ENCODE assay signal across 1 cellular context in the genomic region with DNA sequence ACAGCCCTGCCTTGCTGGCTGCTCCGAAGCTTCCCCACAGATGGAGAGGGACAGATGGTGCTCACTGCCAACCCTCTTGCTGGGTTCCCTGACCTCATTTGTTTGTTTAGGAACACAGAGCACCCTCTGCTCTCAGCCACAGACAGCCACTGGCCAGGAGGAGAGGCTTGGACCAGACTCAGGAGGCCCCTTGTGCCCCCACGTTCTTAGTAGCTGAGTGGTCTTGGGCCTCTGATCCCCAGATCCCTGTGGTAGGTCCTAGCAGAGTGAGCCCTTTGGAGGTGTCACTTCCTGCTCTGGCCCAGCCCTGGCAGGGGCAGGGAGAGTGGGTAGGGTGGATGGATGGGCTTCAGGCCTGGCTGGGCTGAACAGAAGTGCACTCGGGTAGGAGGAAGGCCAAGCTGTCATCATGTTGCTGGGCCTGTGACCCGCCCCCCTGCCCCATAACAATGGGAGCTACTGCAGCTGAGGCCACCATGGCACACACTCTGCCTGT.
TF ChIP-seq lines count a peak whose summit lies in the region.

No MANE protein-coding gene starts in this region.

TF ChIP-seq in HepG2, 621 proteins besides CTCF, POLR2A, EP300 and RAD21:
- no peak for TF ChIP-seq LCORL (IDR thresholded peaks at IDR 0.05)
- TF ChIP-seq LCORL (CRISPR knock-in tag; IDR thresholded peaks at IDR 0.05), result no peak
- TF ChIP-seq AHR (CRISPR knock-in tag; IDR thresholded peaks at IDR 0.05), result no peak
- no peak for TF ChIP-seq PHF8 (CRISPR knock-in tag; IDR thresholded peaks at IDR 0.05)
- TF ChIP-seq SMC3 (IDR thresholded peaks at IDR 0.05; ENCODE audit: low read length), result no peak
- TF ChIP-seq, protein P1, sequence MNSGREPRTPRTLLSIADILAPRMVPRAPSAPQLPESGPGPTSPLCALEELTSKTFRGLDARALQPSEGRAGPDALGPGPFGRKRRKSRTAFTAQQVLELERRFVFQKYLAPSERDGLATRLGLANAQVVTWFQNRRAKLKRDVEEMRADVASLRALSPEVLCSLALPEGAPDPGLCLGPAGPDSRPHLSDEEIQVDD (CRISPR knock-in tag; IDR thresholded peaks at IDR 0.05; ENCODE audit: borderline replicate concordance), result no peak
- TF ChIP-seq, protein P2, sequence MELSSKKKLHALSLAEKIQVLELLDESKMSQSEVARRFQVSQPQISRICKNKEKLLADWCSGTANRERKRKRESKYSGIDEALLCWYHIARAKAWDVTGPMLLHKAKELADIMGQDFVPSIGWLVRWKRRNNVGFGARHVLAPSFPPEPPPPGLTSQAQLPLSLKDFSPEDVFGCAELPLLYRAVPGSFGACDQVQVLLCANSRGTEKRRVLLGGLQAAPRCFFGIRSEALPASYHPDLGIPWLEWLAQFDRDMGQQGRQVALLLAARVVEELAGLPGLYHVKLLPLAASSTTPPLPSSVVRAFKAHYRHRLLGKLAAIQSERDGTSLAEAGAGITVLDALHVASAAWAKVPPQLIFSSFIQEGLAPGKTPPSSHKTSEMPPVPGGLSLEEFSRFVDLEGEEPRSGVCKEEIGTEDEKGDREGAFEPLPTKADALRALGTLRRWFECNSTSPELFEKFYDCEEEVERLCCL (CRISPR knock-in tag; IDR thresholded peaks at IDR 0.05; ENCODE audit: borderline replicate concordance), result no peak
- TF ChIP-seq, protein P3, sequence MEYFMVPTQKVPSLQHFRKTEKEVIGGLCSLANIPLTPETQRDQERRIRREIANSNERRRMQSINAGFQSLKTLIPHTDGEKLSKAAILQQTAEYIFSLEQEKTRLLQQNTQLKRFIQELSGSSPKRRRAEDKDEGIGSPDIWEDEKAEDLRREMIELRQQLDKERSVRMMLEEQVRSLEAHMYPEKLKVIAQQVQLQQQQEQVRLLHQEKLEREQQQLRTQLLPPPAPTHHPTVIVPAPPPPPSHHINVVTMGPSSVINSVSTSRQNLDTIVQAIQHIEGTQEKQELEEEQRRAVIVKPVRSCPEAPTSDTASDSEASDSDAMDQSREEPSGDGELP (IDR thresholded peaks at IDR 0.05; ENCODE audit: borderline replicate concordance, low read depth), result no peak
- no peak for TF ChIP-seq MED13 (CRISPR knock-in tag; IDR thresholded peaks at IDR 0.05)
- TF ChIP-seq, protein P4, sequence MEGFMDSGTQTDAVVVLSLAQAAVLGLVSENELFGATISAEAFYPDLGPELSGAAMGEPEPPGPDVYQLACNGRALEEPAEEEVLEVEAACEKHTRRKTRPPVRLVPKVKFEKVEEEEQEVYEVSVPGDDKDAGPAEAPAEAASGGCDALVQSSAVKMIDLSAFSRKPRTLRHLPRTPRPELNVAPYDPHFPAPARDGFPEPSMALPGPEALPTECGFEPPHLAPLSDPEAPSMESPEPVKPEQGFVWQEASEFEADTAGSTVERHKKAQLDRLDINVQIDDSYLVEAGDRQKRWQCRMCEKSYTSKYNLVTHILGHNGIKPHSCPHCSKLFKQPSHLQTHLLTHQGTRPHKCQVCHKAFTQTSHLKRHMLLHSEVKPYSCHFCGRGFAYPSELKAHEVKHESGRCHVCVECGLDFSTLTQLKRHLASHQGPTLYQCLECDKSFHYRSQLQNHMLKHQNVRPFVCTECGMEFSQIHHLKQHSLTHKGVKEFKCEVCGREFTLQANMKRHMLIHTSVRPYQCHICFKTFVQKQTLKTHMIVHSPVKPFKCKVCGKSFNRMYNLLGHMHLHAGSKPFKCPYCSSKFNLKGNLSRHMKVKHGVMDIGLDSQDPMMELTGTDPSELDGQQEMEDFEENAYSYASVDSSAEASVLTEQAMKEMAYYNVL (CRISPR knock-in tag; IDR thresholded peaks at IDR 0.05; ENCODE audit: borderline replicate concordance), result no peak
- no peak for TF ChIP-seq MTA3 (CRISPR knock-in tag; IDR thresholded peaks at IDR 0.05)
- TF ChIP-seq, protein P5, sequence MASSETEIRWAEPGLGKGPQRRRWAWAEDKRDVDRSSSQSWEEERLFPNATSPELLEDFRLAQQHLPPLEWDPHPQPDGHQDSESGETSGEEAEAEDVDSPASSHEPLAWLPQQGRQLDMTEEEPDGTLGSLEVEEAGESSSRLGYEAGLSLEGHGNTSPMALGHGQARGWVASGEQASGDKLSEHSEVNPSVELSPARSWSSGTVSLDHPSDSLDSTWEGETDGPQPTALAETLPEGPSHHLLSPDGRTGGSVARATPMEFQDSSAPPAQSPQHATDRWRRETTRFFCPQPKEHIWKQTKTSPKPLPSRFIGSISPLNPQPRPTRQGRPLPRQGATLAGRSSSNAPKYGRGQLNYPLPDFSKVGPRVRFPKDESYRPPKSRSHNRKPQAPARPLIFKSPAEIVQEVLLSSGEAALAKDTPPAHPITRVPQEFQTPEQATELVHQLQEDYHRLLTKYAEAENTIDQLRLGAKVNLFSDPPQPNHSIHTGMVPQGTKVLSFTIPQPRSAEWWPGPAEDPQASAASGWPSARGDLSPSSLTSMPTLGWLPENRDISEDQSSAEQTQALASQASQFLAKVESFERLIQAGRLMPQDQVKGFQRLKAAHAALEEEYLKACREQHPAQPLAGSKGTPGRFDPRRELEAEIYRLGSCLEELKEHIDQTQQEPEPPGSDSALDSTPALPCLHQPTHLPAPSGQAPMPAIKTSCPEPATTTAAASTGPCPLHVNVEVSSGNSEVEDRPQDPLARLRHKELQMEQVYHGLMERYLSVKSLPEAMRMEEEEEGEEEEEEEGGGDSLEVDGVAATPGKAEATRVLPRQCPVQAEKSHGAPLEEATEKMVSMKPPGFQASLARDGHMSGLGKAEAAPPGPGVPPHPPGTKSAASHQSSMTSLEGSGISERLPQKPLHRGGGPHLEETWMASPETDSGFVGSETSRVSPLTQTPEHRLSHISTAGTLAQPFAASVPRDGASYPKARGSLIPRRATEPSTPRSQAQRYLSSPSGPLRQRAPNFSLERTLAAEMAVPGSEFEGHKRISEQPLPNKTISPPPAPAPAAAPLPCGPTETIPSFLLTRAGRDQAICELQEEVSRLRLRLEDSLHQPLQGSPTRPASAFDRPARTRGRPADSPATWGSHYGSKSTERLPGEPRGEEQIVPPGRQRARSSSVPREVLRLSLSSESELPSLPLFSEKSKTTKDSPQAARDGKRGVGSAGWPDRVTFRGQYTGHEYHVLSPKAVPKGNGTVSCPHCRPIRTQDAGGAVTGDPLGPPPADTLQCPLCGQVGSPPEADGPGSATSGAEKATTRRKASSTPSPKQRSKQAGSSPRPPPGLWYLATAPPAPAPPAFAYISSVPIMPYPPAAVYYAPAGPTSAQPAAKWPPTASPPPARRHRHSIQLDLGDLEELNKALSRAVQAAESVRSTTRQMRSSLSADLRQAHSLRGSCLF (CRISPR knock-in tag; IDR thresholded peaks at IDR 0.05; ENCODE audit: borderline replicate concordance), result no peak
- TF ChIP-seq ZKSCAN8 (CRISPR knock-in tag; IDR thresholded peaks at IDR 0.05; ENCODE audit: borderline replicate concordance), result no peak
- TF ChIP-seq, protein P6, sequence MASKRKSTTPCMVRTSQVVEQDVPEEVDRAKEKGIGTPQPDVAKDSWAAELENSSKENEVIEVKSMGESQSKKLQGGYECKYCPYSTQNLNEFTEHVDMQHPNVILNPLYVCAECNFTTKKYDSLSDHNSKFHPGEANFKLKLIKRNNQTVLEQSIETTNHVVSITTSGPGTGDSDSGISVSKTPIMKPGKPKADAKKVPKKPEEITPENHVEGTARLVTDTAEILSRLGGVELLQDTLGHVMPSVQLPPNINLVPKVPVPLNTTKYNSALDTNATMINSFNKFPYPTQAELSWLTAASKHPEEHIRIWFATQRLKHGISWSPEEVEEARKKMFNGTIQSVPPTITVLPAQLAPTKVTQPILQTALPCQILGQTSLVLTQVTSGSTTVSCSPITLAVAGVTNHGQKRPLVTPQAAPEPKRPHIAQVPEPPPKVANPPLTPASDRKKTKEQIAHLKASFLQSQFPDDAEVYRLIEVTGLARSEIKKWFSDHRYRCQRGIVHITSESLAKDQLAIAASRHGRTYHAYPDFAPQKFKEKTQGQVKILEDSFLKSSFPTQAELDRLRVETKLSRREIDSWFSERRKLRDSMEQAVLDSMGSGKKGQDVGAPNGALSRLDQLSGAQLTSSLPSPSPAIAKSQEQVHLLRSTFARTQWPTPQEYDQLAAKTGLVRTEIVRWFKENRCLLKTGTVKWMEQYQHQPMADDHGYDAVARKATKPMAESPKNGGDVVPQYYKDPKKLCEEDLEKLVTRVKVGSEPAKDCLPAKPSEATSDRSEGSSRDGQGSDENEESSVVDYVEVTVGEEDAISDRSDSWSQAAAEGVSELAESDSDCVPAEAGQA (IDR thresholded peaks at IDR 0.05; ENCODE audit: low read depth), result no peak
- TF ChIP-seq, protein P6 (CRISPR knock-in tag; IDR thresholded peaks at IDR 0.05; ENCODE audit: borderline replicate concordance), result no peak
- TF ChIP-seq, protein P7, sequence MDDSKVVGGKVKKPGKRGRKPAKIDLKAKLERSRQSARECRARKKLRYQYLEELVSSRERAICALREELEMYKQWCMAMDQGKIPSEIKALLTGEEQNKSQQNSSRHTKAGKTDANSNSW (CRISPR knock-in tag; IDR thresholded peaks at IDR 0.05; ENCODE audit: borderline replicate concordance), result no peak
- TF ChIP-seq, protein P8, sequence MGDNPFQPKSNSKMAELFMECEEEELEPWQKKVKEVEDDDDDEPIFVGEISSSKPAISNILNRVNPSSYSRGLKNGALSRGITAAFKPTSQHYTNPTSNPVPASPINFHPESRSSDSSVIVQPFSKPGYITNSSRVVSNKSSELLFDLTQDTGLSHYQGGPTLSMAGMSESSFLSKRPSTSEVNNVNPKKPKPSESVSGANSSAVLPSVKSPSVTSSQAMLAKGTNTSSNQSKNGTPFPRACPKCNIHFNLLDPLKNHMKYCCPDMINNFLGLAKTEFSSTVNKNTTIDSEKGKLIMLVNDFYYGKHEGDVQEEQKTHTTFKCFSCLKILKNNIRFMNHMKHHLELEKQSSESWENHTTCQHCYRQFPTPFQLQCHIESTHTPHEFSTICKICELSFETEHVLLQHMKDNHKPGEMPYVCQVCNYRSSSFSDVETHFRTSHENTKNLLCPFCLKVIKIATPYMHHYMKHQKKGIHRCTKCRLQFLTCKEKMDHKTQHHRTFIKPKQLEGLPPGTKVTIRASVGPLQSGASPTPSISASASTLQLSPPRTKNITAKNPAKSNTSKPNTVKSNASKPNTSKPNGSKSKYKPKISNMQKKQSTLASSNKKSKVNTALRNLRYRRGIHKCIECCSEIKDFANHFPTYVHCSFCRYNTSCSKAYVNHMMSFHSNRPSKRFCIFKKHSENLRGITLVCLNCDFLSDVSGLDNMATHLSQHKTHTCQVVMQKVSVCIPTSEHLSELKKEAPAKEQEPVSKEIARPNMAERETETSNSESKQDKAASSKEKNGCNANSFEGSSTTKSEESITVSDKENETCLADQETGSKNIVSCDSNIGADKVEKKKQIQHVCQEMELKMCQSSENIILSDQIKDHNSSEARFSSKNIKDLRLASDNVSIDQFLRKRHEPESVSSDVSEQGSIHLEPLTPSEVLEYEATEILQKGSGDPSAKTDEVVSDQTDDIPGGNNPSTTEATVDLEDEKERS (CRISPR knock-in tag; IDR thresholded peaks at IDR 0.05), result no peak
- TF ChIP-seq TCF12 (IDR thresholded peaks at IDR 0.05), result no peak
- no peak for TF ChIP-seq TCF12 (CRISPR knock-in tag; IDR thresholded peaks at IDR 0.05)
- TF ChIP-seq ZNF124 (CRISPR knock-in tag; IDR thresholded peaks at IDR 0.05), result no peak
- TF ChIP-seq, protein P9, sequence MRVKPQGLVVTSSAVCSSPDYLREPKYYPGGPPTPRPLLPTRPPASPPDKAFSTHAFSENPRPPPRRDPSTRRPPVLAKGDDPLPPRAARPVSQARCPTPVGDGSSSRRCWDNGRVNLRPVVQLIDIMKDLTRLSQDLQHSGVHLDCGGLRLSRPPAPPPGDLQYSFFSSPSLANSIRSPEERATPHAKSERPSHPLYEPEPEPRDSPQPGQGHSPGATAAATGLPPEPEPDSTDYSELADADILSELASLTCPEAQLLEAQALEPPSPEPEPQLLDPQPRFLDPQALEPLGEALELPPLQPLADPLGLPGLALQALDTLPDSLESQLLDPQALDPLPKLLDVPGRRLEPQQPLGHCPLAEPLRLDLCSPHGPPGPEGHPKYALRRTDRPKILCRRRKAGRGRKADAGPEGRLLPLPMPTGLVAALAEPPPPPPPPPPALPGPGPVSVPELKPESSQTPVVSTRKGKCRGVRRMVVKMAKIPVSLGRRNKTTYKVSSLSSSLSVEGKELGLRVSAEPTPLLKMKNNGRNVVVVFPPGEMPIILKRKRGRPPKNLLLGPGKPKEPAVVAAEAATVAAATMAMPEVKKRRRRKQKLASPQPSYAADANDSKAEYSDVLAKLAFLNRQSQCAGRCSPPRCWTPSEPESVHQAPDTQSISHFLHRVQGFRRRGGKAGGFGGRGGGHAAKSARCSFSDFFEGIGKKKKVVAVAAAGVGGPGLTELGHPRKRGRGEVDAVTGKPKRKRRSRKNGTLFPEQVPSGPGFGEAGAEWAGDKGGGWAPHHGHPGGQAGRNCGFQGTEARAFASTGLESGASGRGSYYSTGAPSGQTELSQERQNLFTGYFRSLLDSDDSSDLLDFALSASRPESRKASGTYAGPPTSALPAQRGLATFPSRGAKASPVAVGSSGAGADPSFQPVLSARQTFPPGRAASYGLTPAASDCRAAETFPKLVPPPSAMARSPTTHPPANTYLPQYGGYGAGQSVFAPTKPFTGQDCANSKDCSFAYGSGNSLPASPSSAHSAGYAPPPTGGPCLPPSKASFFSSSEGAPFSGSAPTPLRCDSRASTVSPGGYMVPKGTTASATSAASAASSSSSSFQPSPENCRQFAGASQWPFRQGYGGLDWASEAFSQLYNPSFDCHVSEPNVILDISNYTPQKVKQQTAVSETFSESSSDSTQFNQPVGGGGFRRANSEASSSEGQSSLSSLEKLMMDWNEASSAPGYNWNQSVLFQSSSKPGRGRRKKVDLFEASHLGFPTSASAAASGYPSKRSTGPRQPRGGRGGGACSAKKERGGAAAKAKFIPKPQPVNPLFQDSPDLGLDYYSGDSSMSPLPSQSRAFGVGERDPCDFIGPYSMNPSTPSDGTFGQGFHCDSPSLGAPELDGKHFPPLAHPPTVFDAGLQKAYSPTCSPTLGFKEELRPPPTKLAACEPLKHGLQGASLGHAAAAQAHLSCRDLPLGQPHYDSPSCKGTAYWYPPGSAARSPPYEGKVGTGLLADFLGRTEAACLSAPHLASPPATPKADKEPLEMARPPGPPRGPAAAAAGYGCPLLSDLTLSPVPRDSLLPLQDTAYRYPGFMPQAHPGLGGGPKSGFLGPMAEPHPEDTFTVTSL (CRISPR knock-in tag; IDR thresholded peaks at IDR 0.05; ENCODE audit: borderline replicate concordance), result no peak
